In genomic region chr15:88586401-88587162, GRCh38 we compare ENCODE assay signal across 20 cellular contexts. TPM values are rescaled to one million over a fixed set of nuclear protein-coding genes. Genes with fewer than 3 reads are reported as not detected.
A peak's percentile ranks its signal among the peaks of the same experiment; 100 is the strongest.
DNase-seq lines count a peak whose midpoint lies in the region; TF ChIP-seq lines count a peak whose summit lies in the region.
"Had no signal": no experiment of that assay in that cellular context is flagged by ENCODE, and none has a peak within 500 bp of the region (broad histone marks: within the 10 kb centered on the region; RNA-seq: fewer than 3 reads in every experiment).

No MANE protein-coding gene starts in this region.

- H3K4me3 ChIP-seq in SK-N-SH (ENCODE audit: low read depth in 2 of 2, low read length in 1 of 2) (no peak overlapping the region), fibroblast of the aortic adventitia (ENCODE audit: low read depth, low read length) (no peak overlapping the region), ascending aorta (no peak overlapping the region)
- H3K4me3 ChIP-seq: PC-9, smooth muscle cell had no signal

- H3K4me1 ChIP-seq in SK-N-SH (ENCODE audit: control insufficient read depth in 1 of 2, insufficient read depth in 2 of 2, low read depth in 1 of 2, low read length in 1 of 2) (peaks cover 0 to 7% of the 10 kb centered on the region in 2 experiments; a peak in 2 of 4 replicates), ascending aorta (no peaks in the 10 kb centered on the region)

- POLR2A ChIA-PET in SK-N-SH (lab: Yijun Ruan, JAX) = interaction anchor here (0.5 to 1.3 kb wide), 4 partner anchors 16 to 842 kb away, joined by 3 to 11 read pairs (median 3); no protein-coding TSS in a partner anchor

- H3K9me3 ChIP-seq in SK-N-SH = no peaks in the 10 kb centered on the region
- no peaks in the 10 kb centered on the region for H3K9me3 ChIP-seq in ascending aorta

- H3F3A ChIP-seq in SK-N-SH (replicated peaks; ENCODE audit: insufficient read depth) = no peaks in the 10 kb centered on the region

- no peaks in the 10 kb centered on the region for H4K20me1 ChIP-seq in SK-N-SH (ENCODE audit: insufficient read depth)

- no peak overlapping the region for H2AFZ ChIP-seq in SK-N-SH (ENCODE audit: low read depth)
- H2AFZ ChIP-seq: PC-9 had no signal

- no peaks in the 10 kb centered on the region for H3K36me3 ChIP-seq in SK-N-SH (replicated peaks in 1 of 2; ENCODE audit: control insufficient read depth in 1 of 2, insufficient read depth in 2 of 2, low read length in 1 of 2)
- no peaks in the 10 kb centered on the region for H3K36me3 ChIP-seq in ascending aorta

- TF ChIP-seq RAD21 in SK-N-SH (IDR thresholded peaks at IDR 0.05; ENCODE audit: low read length) = peak; percentile 31

- TF ChIP-seq CTCF in SK-N-SH (IDR thresholded peaks at IDR 0.05) (no peak), fibroblast of the aortic adventitia (IDR thresholded peaks at IDR 0.05; ENCODE audit: insufficient read depth, low read length) (no peak), ascending aorta (IDR thresholded peaks at IDR 0.05) (no peak)

- no peak overlapping the region for H3K9ac ChIP-seq in SK-N-SH

- H3K9me2 ChIP-seq in SK-N-SH = no peaks in the 10 kb centered on the region

- WGBS in SK-N-SH (ENCODE audit: low lambda C conversion rate) = 4% methylated on average over 4 of the region's 4 CpGs

- CTCF ChIA-PET in SK-N-SH (lab: Yijun Ruan, JAX) = interaction anchor here (0.8 to 1.0 kb wide), 2 partner anchors 28 to 311 kb away, joined by 3 read pairs; no protein-coding TSS in a partner anchor

- H3K27me3 ChIP-seq in SK-N-SH (ENCODE audit: insufficient read depth) (no peaks in the 10 kb centered on the region), ascending aorta (no peaks in the 10 kb centered on the region)

- H3K4me2 ChIP-seq in SK-N-SH = no peak overlapping the region
- H3K4me2 ChIP-seq: PC-9, smooth muscle cell had no signal

- no peaks in the 10 kb centered on the region for H3K79me2 ChIP-seq in SK-N-SH (ENCODE audit: insufficient read depth)

- H3K27ac ChIP-seq in SK-N-SH (ENCODE audit: low read depth in 2 of 2, low read length in 1 of 2) = peak overlapping the region in 1 of 2 experiments; percentile 34; a peak in 2 of 4 replicates
- no peak overlapping the region for H3K27ac ChIP-seq in ascending aorta
- H3K27ac ChIP-seq: PC-9 had no signal

- intact Hi-C loops in ascending aorta (cut with DNase I) = no loop called here

- TF ChIP-seq EP300 in SK-N-SH (IDR thresholded peaks at IDR 0.05; ENCODE audit: borderline replicate concordance in 1 of 2, low read depth in 1 of 2, low read length in 1 of 2) = peak in 1 of 2 experiments; percentile 91; a peak in 2 of 4 replicates

- peak; percentile 72 for DNase-seq in A172 (ENCODE audit: low spot score)
- peak; percentile 11 for DNase-seq in HT1080 (ENCODE audit: low read depth)
- DNase-seq in SK-N-SH = peak; percentile 72
- DNase-seq in fibroblast of the aortic adventitia (ENCODE audit: low read depth) = peak; percentile 37
- DNase-seq in T-helper 1 cell = no peak
- DNase-seq in ascending aorta (ENCODE audit: low spot score in 2 of 2) = no peak
- no peak for DNase-seq in anterior cingulate cortex (lab: John Stamatoyannopoulos, UW)
- no peak for DNase-seq in putamen (ENCODE audit: low spot score)
- DNase-seq: activated CD8-positive, alpha-beta T cell treated with anti-CD3 and anti-CD28 coated beads for 36 hours; activated naive CD8-positive, alpha-beta T cell treated with anti-CD3 and anti-CD28 coated beads for 36 hours; activated T-cell treated with anti-CD3 and anti-CD28 coated beads, Interleukin-2, amount 50 U/mL, for 72 hours; CD4-positive, alpha-beta memory T cell; cerebellar nuclear complex; GOT3; naive thymus-derived CD8-positive, alpha-beta T cell; NCI-H524; PC-9; stimulated activated naive B cell treated with anti-CD40 and anti-IgM and Interleukin-4, amounts not matched to agents 10 μg/mL and 1 μg/mL and 100 μg/mL, for 72 hours; SW 1271 had no signal

TF ChIP-seq in SK-N-SH, 30 proteins besides CTCF, POLR2A, EP300 and RAD21:
- TF ChIP-seq, protein P1, sequence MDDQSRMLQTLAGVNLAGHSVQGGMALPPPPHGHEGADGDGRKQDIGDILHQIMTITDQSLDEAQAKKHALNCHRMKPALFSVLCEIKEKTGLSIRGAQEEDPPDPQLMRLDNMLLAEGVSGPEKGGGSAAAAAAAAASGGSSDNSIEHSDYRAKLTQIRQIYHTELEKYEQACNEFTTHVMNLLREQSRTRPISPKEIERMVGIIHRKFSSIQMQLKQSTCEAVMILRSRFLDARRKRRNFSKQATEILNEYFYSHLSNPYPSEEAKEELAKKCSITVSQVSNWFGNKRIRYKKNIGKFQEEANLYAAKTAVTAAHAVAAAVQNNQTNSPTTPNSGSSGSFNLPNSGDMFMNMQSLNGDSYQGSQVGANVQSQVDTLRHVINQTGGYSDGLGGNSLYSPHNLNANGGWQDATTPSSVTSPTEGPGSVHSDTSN (IDR thresholded peaks at IDR 0.05) = no peak
- no peak for TF ChIP-seq POLR2AphosphoS5 (IDR thresholded peaks at IDR 0.05; ENCODE audit: low read depth, low read length)
- peak; percentile 86; the same call in 1 of the 2 replicates for TF ChIP-seq RCOR1 (IDR thresholded peaks at IDR 0.05; ENCODE audit: low read length)
- no peak for TF ChIP-seq MXI1 (IDR thresholded peaks at IDR 0.05; ENCODE audit: low read depth, low read length)
- peak; percentile 69 for TF ChIP-seq CHD2 (IDR thresholded peaks at IDR 0.05; ENCODE audit: low read length, partially characterized antibody)
- TF ChIP-seq GABPA (IDR thresholded peaks at IDR 0.05; ENCODE audit: low read depth) = no peak
- TF ChIP-seq TAF1 (IDR thresholded peaks at IDR 0.05; ENCODE audit: borderline replicate concordance, low read depth, low read length) = no peak
- TF ChIP-seq NFIC (IDR thresholded peaks at IDR 0.05; ENCODE audit: borderline replicate concordance) = no peak
- TF ChIP-seq RFX5 (IDR thresholded peaks at IDR 0.05; ENCODE audit: low read length) = 0 out of 2 replicates have a peak, but pooled peaks have one; percentile 6
- no peak for TF ChIP-seq JUND (IDR thresholded peaks at IDR 0.05)
- peak; percentile 53; the same call in 1 of the 2 replicates for TF ChIP-seq FOXJ3 (CRISPR knock-in tag; IDR thresholded peaks at IDR 0.05)
- no peak for TF ChIP-seq TEAD4 (IDR thresholded peaks at IDR 0.05; ENCODE audit: borderline replicate concordance, insufficient read depth)
- TF ChIP-seq YY1 (IDR thresholded peaks at IDR 0.05; ENCODE audit: low read depth) = no peak
- TF ChIP-seq GATA2 (CRISPR knock-in tag; IDR thresholded peaks at IDR 0.05) = peak; percentile 94
- no peak for TF ChIP-seq IRF3 (IDR thresholded peaks at IDR 0.05; ENCODE audit: low read depth, low read length)

RNA-seq across cellular contexts. Expression of gene AEN, which starts 34.6 kb away (rescaled TPM):
- total RNA-seq in A172 (2014; rRNA removed; shearing (Covaris generic)) = 32.7 and 37.0 TPM in 2 replicates
- total RNA-seq in HT1080 (2014; rRNA removed; shearing (Covaris generic)) = 137 and 162 TPM in 2 replicates
- 68.9 and 73.8 TPM in 2 replicates for polyA plus RNA-seq in HT1080 (2015; cell fraction: cytosol; rRNA removed)
- 98.0 and 98.9 TPM in 2 replicates for polyA plus RNA-seq in HT1080 (2015; cell fraction: nucleus; rRNA removed)
- 46.4 and 65.2 TPM in 2 replicates for polyA plus RNA-seq in SK-N-SH (2012; rRNA removed)
- 20.2 and 29.7 TPM in 2 replicates for polyA plus RNA-seq in SK-N-SH (2012; cell fraction: cytosol; rRNA removed)
- polyA plus RNA-seq in SK-N-SH (2012; cell fraction: nucleus; rRNA removed) = 119 and 136 TPM in 2 replicates
- total RNA-seq in fibroblast of the aortic adventitia (ENCODE audit: low replicate concordance) = 20.8 and 36.6 TPM in 2 replicates
- 13.5 TPM for total RNA-seq in ascending aorta

RNA-seq across cellular contexts. Expression of gene DET1, which starts 40.1 kb away (rescaled TPM):
- total RNA-seq in A172 (2014; rRNA removed; shearing (Covaris generic)) = 5.1 and 5.7 TPM in 2 replicates
- 4.8 and 7.3 TPM in 2 replicates for total RNA-seq in HT1080 (2014; rRNA removed; shearing (Covaris generic))
- polyA plus RNA-seq in HT1080 (2015; cell fraction: cytosol; rRNA removed) = 8.2 and 8.3 TPM in 2 replicates
- polyA plus RNA-seq in HT1080 (2015; cell fraction: nucleus; rRNA removed) = 12.2 and 14.6 TPM in 2 replicates
- 4.5 and 7.2 TPM in 2 replicates for polyA plus RNA-seq in SK-N-SH (2012; rRNA removed)
- polyA plus RNA-seq in SK-N-SH (2012; cell fraction: cytosol; rRNA removed) = 3.8 and 5.2 TPM in 2 replicates
- 6.2 and 12.4 TPM in 2 replicates for polyA plus RNA-seq in SK-N-SH (2012; cell fraction: nucleus; rRNA removed)
- 6.1 and 11.5 TPM in 2 replicates for total RNA-seq in fibroblast of the aortic adventitia (ENCODE audit: low replicate concordance)
- total RNA-seq in ascending aorta = 1.6 TPM

RNA-seq across cellular contexts. Expression of gene ISG20, which starts 52.2 kb away (rescaled TPM):
- total RNA-seq in A172 (2014; rRNA removed; shearing (Covaris generic)) = 3.8 and 7.7 TPM in 2 replicates
- 39.1 and 48.9 TPM in 2 replicates for total RNA-seq in HT1080 (2014; rRNA removed; shearing (Covaris generic))
- 20.9 and 27.8 TPM in 2 replicates for polyA plus RNA-seq in HT1080 (2015; cell fraction: cytosol; rRNA removed)
- polyA plus RNA-seq in HT1080 (2015; cell fraction: nucleus; rRNA removed) = 12.1 and 18.8 TPM in 2 replicates
- polyA plus RNA-seq in SK-N-SH (2012; rRNA removed) = 2.0 TPM in 2 replicates
- polyA plus RNA-seq in SK-N-SH (2012; cell fraction: cytosol; rRNA removed) = 1.0 and 1.7 TPM in 2 replicates
- polyA plus RNA-seq in SK-N-SH (2012; cell fraction: nucleus; rRNA removed) = 5.9 and 8.0 TPM in 2 replicates
- total RNA-seq in fibroblast of the aortic adventitia (ENCODE audit: low replicate concordance) = 1.9 and 6.6 TPM in 2 replicates
- total RNA-seq in ascending aorta = 5.3 TPM

Comparison
In these comparisons a context has a peak if more than half of its experiments do, and no peak if none do; other contexts are left out.
1. DNase-seq: peak in A172 (single experiment), HT1080 (single experiment), SK-N-SH (single experiment) and fibroblast of the aortic adventitia (single experiment); none in T-helper 1 cell (0 of 5), ascending aorta (0 of 2), anterior cingulate cortex (0 of 58) and putamen (single experiment).